14 cellular contexts compared by ENCODE assay signal in the genomic region with DNA sequence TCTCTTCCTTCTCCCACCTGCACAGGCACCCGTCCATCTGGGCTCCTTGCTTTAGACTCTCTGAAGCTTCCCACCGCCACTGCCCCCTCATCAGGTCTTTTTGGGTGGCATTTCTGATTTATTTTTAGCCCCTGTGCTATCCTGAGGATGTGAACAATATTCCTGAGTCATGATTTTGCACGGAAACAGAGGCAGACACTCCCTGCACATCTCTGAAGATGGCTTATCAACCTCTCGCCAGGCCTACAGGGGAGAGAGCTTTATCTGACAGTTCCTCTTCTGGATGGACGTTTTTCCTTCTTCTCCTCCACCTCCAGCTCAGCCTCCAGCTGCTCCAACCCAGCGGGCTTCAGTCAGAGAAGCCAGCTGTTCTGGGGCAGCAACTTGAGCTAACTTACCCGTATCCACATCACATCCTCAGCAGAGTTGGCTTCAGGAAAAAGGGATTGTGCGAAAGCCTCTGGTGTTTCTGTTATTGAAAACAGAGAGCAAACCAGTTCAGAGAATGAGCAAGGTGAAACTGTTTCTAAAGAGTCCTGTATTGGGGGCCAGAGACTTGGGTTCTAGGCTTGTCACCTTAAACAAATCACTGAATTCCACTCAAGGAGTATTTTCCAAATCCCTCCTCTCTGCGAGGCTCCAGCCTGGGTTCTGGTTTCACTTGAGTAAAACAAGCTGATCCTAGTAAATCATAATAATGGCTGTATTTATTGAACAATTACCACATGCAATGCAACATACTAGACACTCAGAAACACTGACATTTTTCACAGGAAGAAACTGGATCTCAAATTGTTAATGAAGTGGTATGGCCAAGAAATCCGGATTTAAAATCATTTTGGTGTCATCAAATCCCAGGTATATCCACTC. TPM values are rescaled to one million over a fixed set of nuclear protein-coding genes. Genes with fewer than 3 reads are reported as not detected.
DNase-seq lines count a peak whose midpoint lies in the region; ATAC-seq and TF ChIP-seq lines count a peak whose summit lies in the region.
"Had no signal": no experiment of that assay in that cellular context is flagged by ENCODE, and none has a peak within 500 bp of the region (broad histone marks: within the 10 kb centered on the region; RNA-seq: fewer than 3 reads in every experiment).

No MANE protein-coding gene starts in this region.

- H3K9me3 ChIP-seq in right cardiac atrium (ENCODE audit: control insufficient read depth, low read length) (no peaks in the 10 kb centered on the region), SJCRH30 (replicated peaks) (no peaks in the 10 kb centered on the region)
- H3K9me3 ChIP-seq: BE2C, uterus had no signal

- intact Hi-C loops in Right ventricle myocardium inferior (cut with DNase I), result no loop called here
- intact Hi-C loops in right cardiac atrium (cut with DNase I), result loop anchor here in 1 of 4 donors (10.0 kb wide), 1 partner anchor 66 kb away; no protein-coding TSS in a partner anchor

- DNase-seq in Right ventricle myocardium inferior (ENCODE audit: missing footprints) (no peak), right cardiac atrium (no peak), SJCRH30 (peak; percentile 38 to 66), fibroblast of pulmonary artery (ENCODE audit: low read depth) (peak; percentile 16), GM19238 (ENCODE audit: insufficient read length, low spot score) (no peak), NCI-H1436 treated with DMSO at 0.1 percent for 48 hours (lab: John Stamatoyannopoulos, UW) (no peak), NCI-H2227 (lab: John Stamatoyannopoulos, UW; ENCODE audit: unreplicated experiment) (no peak)
- no peak for DNase-seq in stimulated activated naive CD8-positive, alpha-beta T cell treated with anti-CD3 and anti-CD28 coated beads, Interleukin-15, amount 100 ng/mL, for 72 hours
- DNase-seq: BE2C, cerebellar nuclear complex, NCI-H446 had no signal

- H3K4me1 ChIP-seq in right cardiac atrium (ENCODE audit: control insufficient read depth, insufficient read depth, low read length) (peaks cover 1% of the 10 kb centered on the region), SJCRH30 (no peaks in the 10 kb centered on the region)
- H3K4me1 ChIP-seq: uterus had no signal

- 65% methylated on average over 10 of the region's 10 CpGs for WGBS in right cardiac atrium

- no peaks in the 10 kb centered on the region for H3K36me3 ChIP-seq in SJCRH30
- H3K36me3 ChIP-seq: BE2C, uterus had no signal

- H3K27me3 ChIP-seq in right cardiac atrium (ENCODE audit: control insufficient read depth, insufficient read depth), result no peaks in the 10 kb centered on the region
- no peaks in the 10 kb centered on the region for H3K27me3 ChIP-seq in SJCRH30
- H3K27me3 ChIP-seq: BE2C, uterus had no signal

- H3K4me1 Mint-ChIP-seq in stimulated activated naive CD8-positive, alpha-beta T cell treated with anti-CD3 and anti-CD28 coated beads, Interleukin-15, amount 100 ng/mL, for 72 hours, result peaks cover 74% of the 10 kb centered on the region

- H3K27me3 Mint-ChIP-seq in stimulated activated naive CD8-positive, alpha-beta T cell treated with anti-CD3 and anti-CD28 coated beads, Interleukin-15, amount 100 ng/mL, for 72 hours, result no peaks in the 10 kb centered on the region

- no peak for TF ChIP-seq CTCF in fibroblast of pulmonary artery (IDR thresholded peaks at IDR 0.05; ENCODE audit: low read length, missing control alignments)

- H3K4me3 ChIP-seq in right cardiac atrium (ENCODE audit: low read length) (no peak overlapping the region), SJCRH30 (no peak overlapping the region), fibroblast of pulmonary artery (replicated peaks; ENCODE audit: low read depth, low read length) (no peak overlapping the region)
- H3K4me3 ChIP-seq: uterus had no signal

- no peak overlapping the region for H3K27ac ChIP-seq in right cardiac atrium (ENCODE audit: low read length)
- no peak overlapping the region for H3K27ac ChIP-seq in SJCRH30

- peak overlapping the region; percentile 28 to 43 for H3K27ac Mint-ChIP-seq in stimulated activated naive CD8-positive, alpha-beta T cell treated with anti-CD3 and anti-CD28 coated beads, Interleukin-15, amount 100 ng/mL, for 72 hours
- H3K27ac Mint-ChIP-seq: WTC11 had no signal

- peak overlapping the region in 1 of 2 donors; percentile 3 for H3K4me3 Mint-ChIP-seq in stimulated activated naive CD8-positive, alpha-beta T cell treated with anti-CD3 and anti-CD28 coated beads, Interleukin-15, amount 100 ng/mL, for 72 hours
- H3K4me3 Mint-ChIP-seq: neural crest cell, WTC11 had no signal

- peak; percentile 20 for ATAC-seq in Right ventricle myocardium inferior
- no peak for ATAC-seq in right cardiac atrium
- ATAC-seq in stimulated activated naive CD8-positive, alpha-beta T cell treated with anti-CD3 and anti-CD28 coated beads, Interleukin-15, amount 100 ng/mL, for 72 hours, result no peak
- ATAC-seq: WTC11 had no signal

- no peaks in the 10 kb centered on the region for H3K9me3 Mint-ChIP-seq in stimulated activated naive CD8-positive, alpha-beta T cell treated with anti-CD3 and anti-CD28 coated beads, Interleukin-15, amount 100 ng/mL, for 72 hours
- H3K9me3 Mint-ChIP-seq: neural crest cell, WTC11 had no signal

RNA-seq across cellular contexts. Expression of gene ETS1, which starts 33.2 kb away (rescaled TPM):
- total RNA-seq in Right ventricle myocardium inferior (53.2 TPM), right cardiac atrium (10 to 100 TPM; 38.3 to 60.6 (median 55.3) TPM)
- 24.5 TPM for polyA plus RNA-seq in right cardiac atrium
- 32.8 and 43.9 TPM in 2 replicates for total RNA-seq in SJCRH30 (2014; rRNA removed; shearing (Covaris generic))

Comparison
In these comparisons a context has a peak if more than half of its experiments do, and no peak if none do; other contexts are left out.
1. DNase-seq: peak in SJCRH30 (2 of 2) and fibroblast of pulmonary artery (single experiment); none in Right ventricle myocardium inferior (single experiment), right cardiac atrium (0 of 3), stimulated activated naive CD8-positive, alpha-beta T cell treated with anti-CD3 and anti-CD28 coated beads, Interleukin-15, amount 100 ng/mL, for 72 hours (0 of 2), GM19238 (single experiment), NCI-H1436 treated with DMSO at 0.1 percent for 48 hours (single experiment) and NCI-H2227 (single experiment).